10 cellular contexts compared by ENCODE assay signal in genomic region chr22:37178350-37179125, GRCh38. TPM values are rescaled to one million over a fixed set of nuclear protein-coding genes. Genes with fewer than 3 reads are reported as not detected.
DNase-seq lines count a peak whose midpoint lies in the region; ATAC-seq, FAIRE-seq and TF ChIP-seq lines count a peak whose summit lies in the region.
"Had no signal": no experiment of that assay in that cellular context is flagged by ENCODE, and none has a peak within 500 bp of the region (broad histone marks: within the 10 kb centered on the region; RNA-seq: fewer than 3 reads in every experiment).

No MANE protein-coding gene starts in this region.

- TF ChIP-seq CTCF in Peyer's patch (IDR thresholded peaks at IDR 0.05): no peak
- TF ChIP-seq CTCF in H1 (IDR thresholded peaks at IDR 0.05; ENCODE audit: control extremely low read depth in 1 of 3, insufficient read depth in 1 of 3, low read depth in 1 of 3, low read length in 3 of 3): no peak
- TF ChIP-seq CTCF in suprapubic skin (IDR thresholded peaks at IDR 0.05): no peak

- H3K9ac ChIP-seq in H1 (replicated peaks in 1 of 4; ENCODE audit: extremely low read depth in 1 of 4, low read depth in 3 of 4, low read length in 3 of 4): no peak overlapping the region; a peak in 1 of 7 replicates

- H4K91ac ChIP-seq in H1 (replicated peaks; ENCODE audit: insufficient read length, low read length): no peak overlapping the region

- H3K9me3 ChIP-seq in Peyer's patch (no peaks in the 10 kb centered on the region), H1 (ENCODE audit: insufficient read depth in 2 of 2, low read depth in 1 of 2, low read length in 1 of 2) (no peaks in the 10 kb centered on the region), suprapubic skin (no peaks in the 10 kb centered on the region)
- H3K9me3 ChIP-seq: gastroesophageal sphincter had no signal

- 83% methylated on average over 17 of the region's 17 CpGs; no CpG with 5 or more reads in 1 of the 2 experiments for WGBS in H1 (ENCODE audit: extremely low coverage in 1 of 2, insufficient coverage in 1 of 2, insufficient read length in 1 of 2, insufficient replicate concordance in 2 of 2, low coverage in 1 of 2, low lambda C conversion rate in 2 of 2, missing lambda C conversion rate in 1 of 2), 2 experiments
- WGBS in suprapubic skin: 39% methylated on average over 16 of the region's 17 CpGs

- H3K27ac ChIP-seq in Peyer's patch (peak overlapping the region in 3 of 4 donors; percentile 32 to 76 (median 50)), H1 (ENCODE audit: low read depth, low read length) (no peak overlapping the region), suprapubic skin (peak overlapping the region; percentile 19)

- H4K5ac ChIP-seq in H1 (ENCODE audit: insufficient read length, low read depth, low read length): no peak overlapping the region

- no peak for FAIRE-seq in H1 (lab: Jason Lieb, UNC)
- FAIRE-seq: GM19239 had no signal

- TF ChIP-seq RAD21 in H1 (IDR thresholded peaks at IDR 0.05 in 1 of 2, conservative IDR thresholded peaks at IDR 0.05 in 1 of 2; ENCODE audit: low read depth in 2 of 2, low read length in 2 of 2): no peak

- H3K4me2 ChIP-seq in H1 (ENCODE audit: insufficient read depth in 1 of 2, low read depth in 2 of 2, low read length in 2 of 2): no peak overlapping the region

- no peak overlapping the region for H2BK120ac ChIP-seq in H1 (replicated peaks; ENCODE audit: low read depth, low read length)

- H4K20me1 ChIP-seq in H1 (replicated peaks in 1 of 2; ENCODE audit: control insufficient read depth in 1 of 2, insufficient read depth in 2 of 2, low read length in 2 of 2): no peaks in the 10 kb centered on the region

- H3K23me2 ChIP-seq in H1 (ENCODE audit: low read depth, low read length): no peaks in the 10 kb centered on the region

- no peak overlapping the region for H2BK12ac ChIP-seq in H1 (ENCODE audit: low read depth, low read length)

- H3K4me3 ChIP-seq in Peyer's patch (no peak overlapping the region), H1 (ENCODE audit: extremely low read depth in 1 of 4, insufficient read depth in 2 of 4, low read depth in 3 of 4, low read length in 4 of 4) (no peak overlapping the region), suprapubic skin (no peak overlapping the region)
- H3K4me3 ChIP-seq: gastroesophageal sphincter had no signal

- POLR2A ChIA-PET in H1 (lab: Charles Lee; ENCODE audit: partially characterized antibody): interaction anchor here (1.1 to 1.7 kb wide), 2 partner anchors 9 to 19 kb away, joined by 3 to 4 read pairs; partner anchors contain the start of gene C1QTNF6

- H3K23ac ChIP-seq in H1 (ENCODE audit: insufficient read length): no peak overlapping the region

- H3K36me3 ChIP-seq in Peyer's patch (no peaks in the 10 kb centered on the region), H1 (ENCODE audit: control insufficient read depth in 2 of 4, insufficient read depth in 4 of 4, low read length in 3 of 4) (no peaks in the 10 kb centered on the region), suprapubic skin (no peaks in the 10 kb centered on the region)

- no peak overlapping the region; the same call in 1 of the 2 replicates for H2BK20ac ChIP-seq in H1 (ENCODE audit: low read length)

- no peaks in the 10 kb centered on the region for H3K79me1 ChIP-seq in H1 (ENCODE audit: low read depth, low read length)

- no peak overlapping the region for H2AK5ac ChIP-seq in H1 (ENCODE audit: low read depth, low read length)

- H3K27me3 ChIP-seq in Peyer's patch: no peaks in the 10 kb centered on the region
- no peaks in the 10 kb centered on the region; a peak in 2 of 7 replicates for H3K27me3 ChIP-seq in H1 (replicated peaks in 1 of 4; ENCODE audit: control insufficient read depth in 3 of 4, extremely low read depth in 1 of 4, insufficient read depth in 3 of 4, low read length in 3 of 4)
- no peaks in the 10 kb centered on the region for H3K27me3 ChIP-seq in suprapubic skin
- H3K27me3 ChIP-seq: gastroesophageal sphincter had no signal

- DNase-seq in Peyer's patch: peak in 2 of 3 donors; percentile 61 to 77
- no peak for DNase-seq in H1 (ENCODE audit: low read depth in 1 of 2, low spot score in 2 of 2)
- DNase-seq in medulla oblongata (ENCODE audit: extremely low spot score): peak; percentile 25
- DNase-seq in suprapubic skin (ENCODE audit: low spot score in 2 of 2): peak in 1 of 2 donors; percentile 70
- DNase-seq in ureter (ENCODE audit: low spot score): no peak
- DNase-seq: NCI-H524 had no signal

- ATAC-seq in GM19023 (IDR thresholded peaks at IDR 0.05; ENCODE audit: unreplicated experiment): no peak
- no peak for ATAC-seq in GM21447 (IDR thresholded peaks at IDR 0.05; ENCODE audit: unreplicated experiment)
- ATAC-seq: gastroesophageal sphincter had no signal

- no peak overlapping the region for H3K4ac ChIP-seq in H1 (replicated peaks; ENCODE audit: insufficient read length, low read depth, low read length)

- H3K79me2 ChIP-seq in H1 (ENCODE audit: control insufficient read depth in 1 of 2, insufficient read depth in 2 of 2, low read length in 2 of 2): no peaks in the 10 kb centered on the region

- TF ChIP-seq POLR2A in Peyer's patch (IDR thresholded peaks at IDR 0.05) (no peak), H1 (IDR thresholded peaks at IDR 0.05; ENCODE audit: control extremely low read depth in 1 of 2, low read depth in 2 of 2, low read length in 2 of 2) (no peak), suprapubic skin (IDR thresholded peaks at IDR 0.05) (no peak)

- no peak overlapping the region for H4K8ac ChIP-seq in H1 (ENCODE audit: extremely low read depth, insufficient read depth, low read length)

- H3K4me1 ChIP-seq in Peyer's patch (peaks cover 0 to 49% (median 13%) of the 10 kb centered on the region in 4 donors), H1 (replicated peaks in 1 of 4; ENCODE audit: control insufficient read depth in 3 of 4, insufficient read depth in 4 of 4, low read length in 3 of 4) (no peaks in the 10 kb centered on the region; a peak in 2 of 7 replicates), suprapubic skin (peaks cover 51% of the 10 kb centered on the region)

- TF ChIP-seq EP300 in H1 (IDR thresholded peaks at IDR 0.05; ENCODE audit: borderline replicate concordance in 1 of 2, low read depth in 2 of 2, low read length in 2 of 2): no peak
- TF ChIP-seq EP300 in suprapubic skin (IDR thresholded peaks at IDR 0.05): no peak

- no peak overlapping the region for H3K14ac ChIP-seq in H1 (ENCODE audit: insufficient read length)

- H3K18ac ChIP-seq in H1 (ENCODE audit: extremely low read depth, low read length): no peak overlapping the region

- no peak overlapping the region for H3K56ac ChIP-seq in H1 (replicated peaks; ENCODE audit: insufficient read length, low read depth, low read length)

- H2AFZ ChIP-seq in H1 (ENCODE audit: low read length): peak overlapping the region; percentile 83

- CTCF ChIA-PET in H1 (lab: Charles Lee; ENCODE audit: partially characterized antibody): interaction anchor here (0.5 to 4.5 kb wide), 7 partner anchors 12 to 106 kb away, joined by 3 to 25 read pairs (median 4); no protein-coding TSS in a partner anchor

- H2BK15ac ChIP-seq in H1 (ENCODE audit: low read length): no peak overlapping the region

- H2BK5ac ChIP-seq in H1 (ENCODE audit: low read depth, low read length): no peak overlapping the region

TF ChIP-seq in H1, 55 proteins besides CTCF, POLR2A, EP300 and RAD21 (continues in another document):
- no peak for TF ChIP-seq CTBP2 (IDR thresholded peaks at IDR 0.05; ENCODE audit: borderline replicate concordance, insufficient read depth, insufficient read length, low read length)
- no peak for TF ChIP-seq MAFK (IDR thresholded peaks at IDR 0.05; ENCODE audit: low read depth, low read length)
- TF ChIP-seq BACH1 (IDR thresholded peaks at IDR 0.05; ENCODE audit: low read length): no peak

RNA-seq across cellular contexts. Expression of gene C1QTNF6, which starts 9.5 kb away (rescaled TPM):
- 1 to 10 TPM; 3.9 to 9.4 (median 5.9) TPM for total RNA-seq in Peyer's patch
- total RNA-seq in H1 (2021; fragmentation: NEBNext Ultra II Directional; extraction: Animal tissue kit (Norgen Biotek cat#: 25700)): 3.1 and 4.6 TPM in 2 replicates
- 5.9 and 6.5 TPM in 2 replicates for polyA plus RNA-seq in H1 (2011; rRNA removed)
- 5.7 TPM for polyA plus RNA-seq in H1 (2011; cell fraction: cytosol; rRNA removed)
- polyA plus RNA-seq in H1 (2011; cell fraction: nucleus; rRNA removed): 17.9 TPM
- 4.9 to 6.3 TPM (median 5.5 TPM) in 4 replicates for polyA plus RNA-seq in H1 (2012, experiment 1 of 2)
- 2.6 TPM for polyA plus RNA-seq in H1 (2012, experiment 2 of 2)
- 5.6 TPM for polyA plus RNA-seq in H1 (2013, experiment 1 of 2)
- polyA plus RNA-seq in H1 (2013, experiment 2 of 2): 6.5 TPM
- 5.3 and 5.7 TPM in 2 replicates for polyA minus RNA-seq in H1 (2011; rRNA and poly(A)+ RNA removed)
- 2.9 TPM for polyA minus RNA-seq in H1 (2011; cell fraction: cytosol; rRNA and poly(A)+ RNA removed)
- polyA minus RNA-seq in H1 (2011; cell fraction: nucleus; rRNA and poly(A)+ RNA removed): 11.6 TPM
- 1 to 10 TPM; 1.2 to 8.4 (median 2.7) TPM for total RNA-seq in suprapubic skin
- total RNA-seq in ureter: 9.4 TPM

RNA-seq across cellular contexts. Expression of gene IL2RB, which starts 28.8 kb away (rescaled TPM):
- 1 to 10 TPM; 1.5 to 7.0 (median 5.0) TPM for total RNA-seq in Peyer's patch
- total RNA-seq in H1 (2021; fragmentation: NEBNext Ultra II Directional; extraction: Animal tissue kit (Norgen Biotek cat#: 25700)): 0.67 and 1.3 TPM in 2 replicates
- polyA plus RNA-seq in H1 (2011; rRNA removed): 0.67 and 1.1 TPM in 2 replicates
- polyA plus RNA-seq in H1 (2011; cell fraction: cytosol; rRNA removed): 0.48 TPM
- 0.96 TPM for polyA plus RNA-seq in H1 (2011; cell fraction: nucleus; rRNA removed)
- polyA plus RNA-seq in H1 (2012, experiment 1 of 2): 0.55 to 0.76 TPM (median 0.72 TPM) in 4 replicates
- polyA plus RNA-seq in H1 (2012, experiment 2 of 2): 0.80 TPM
- 1.6 TPM for polyA plus RNA-seq in H1 (2013, experiment 1 of 2)
- 1.6 TPM for polyA plus RNA-seq in H1 (2013, experiment 2 of 2)
- 0.85 and 1.0 TPM in 2 replicates for polyA minus RNA-seq in H1 (2011; rRNA and poly(A)+ RNA removed)
- polyA minus RNA-seq in H1 (2011; cell fraction: cytosol; rRNA and poly(A)+ RNA removed): 1.0 TPM
- 0.60 TPM for polyA minus RNA-seq in H1 (2011; cell fraction: nucleus; rRNA and poly(A)+ RNA removed)
- total RNA-seq in suprapubic skin: 10 to 100 TPM in 3 of 4 donors, 1 to 10 TPM in 1; 8.9 to 29.7 (median 12.4) TPM
- 7.5 TPM for total RNA-seq in ureter

RNA-seq across cellular contexts. Expression of gene SSTR3, which starts 33.7 kb away (rescaled TPM):
- total RNA-seq in Peyer's patch: not detected
- total RNA-seq in H1 (2021; fragmentation: NEBNext Ultra II Directional; extraction: Animal tissue kit (Norgen Biotek cat#: 25700)): 0.22 and 0.54 TPM in 2 replicates
- polyA plus RNA-seq in H1 (2011; rRNA removed): 0.61 and 0.77 TPM in 2 replicates
- polyA plus RNA-seq in H1 (2011; cell fraction: cytosol; rRNA removed): 0.54 TPM
- 0.53 TPM for polyA plus RNA-seq in H1 (2011; cell fraction: nucleus; rRNA removed)
- 0.47 to 1.0 TPM (median 0.80 TPM) in 4 replicates for polyA plus RNA-seq in H1 (2012, experiment 1 of 2)
- polyA plus RNA-seq in H1 (2012, experiment 2 of 2): 0.73 TPM
- 0.14 TPM for polyA plus RNA-seq in H1 (2013, experiment 1 of 2)
- 0.17 TPM for polyA plus RNA-seq in H1 (2013, experiment 2 of 2)
- polyA minus RNA-seq in H1 (2011; rRNA and poly(A)+ RNA removed): 0.35 and 1.2 TPM in 2 replicates
- 0.73 TPM for polyA minus RNA-seq in H1 (2011; cell fraction: cytosol; rRNA and poly(A)+ RNA removed)
- polyA minus RNA-seq in H1 (2011; cell fraction: nucleus; rRNA and poly(A)+ RNA removed): 0.50 TPM
- total RNA-seq in suprapubic skin: not detected
- not detected for total RNA-seq in ureter
- total RNA-seq: gastroesophageal sphincter had no signal

Comparison
In these comparisons a context has a peak if more than half of its experiments do, and no peak if none do; other contexts are left out.
1. DNase-seq: peak in Peyer's patch (2 of 3) and medulla oblongata (single experiment); none in H1 (0 of 2) and ureter (single experiment).